In genomic region chr7:68726386-68726785, GRCh38 we compare ENCODE assay signal across 13 cellular contexts.
DNase-seq lines count a peak whose midpoint lies in the region; ATAC-seq lines count a peak whose summit lies in the region.
"Had no signal": no experiment of that assay in that cellular context is flagged by ENCODE, and none has a peak within 500 bp of the region (broad histone marks: within the 10 kb centered on the region; RNA-seq: fewer than 3 reads in every experiment).

No MANE protein-coding gene starts in this region.

- DNase-seq in NCI-H1092 (lab: John Stamatoyannopoulos, UW) (peak; percentile 6), NCI-H1092 treated with DMSO at 0.1 percent for 48 hours (lab: John Stamatoyannopoulos, UW) (no peak), M059J (ENCODE audit: low read depth) (peak; percentile 51), left kidney (ENCODE audit: low read depth, low spot score) (peak; percentile 24)
- DNase-seq: Caco-2; CD4-positive, CD25-positive, alpha-beta regulatory T cell; CD8-positive, alpha-beta T cell; DMS153; DND-41; GM23248; HCEC 1CT had no signal

- no peak for ATAC-seq in GM21723 (IDR thresholded peaks at IDR 0.05; ENCODE audit: unreplicated experiment)
- ATAC-seq in HG03097 (IDR thresholded peaks at IDR 0.05; ENCODE audit: low FRiP score, unreplicated experiment), result no peak
- ATAC-seq: CD8-positive, alpha-beta T cell had no signal
